17 cellular contexts compared by ENCODE assay signal in the genomic region with DNA sequence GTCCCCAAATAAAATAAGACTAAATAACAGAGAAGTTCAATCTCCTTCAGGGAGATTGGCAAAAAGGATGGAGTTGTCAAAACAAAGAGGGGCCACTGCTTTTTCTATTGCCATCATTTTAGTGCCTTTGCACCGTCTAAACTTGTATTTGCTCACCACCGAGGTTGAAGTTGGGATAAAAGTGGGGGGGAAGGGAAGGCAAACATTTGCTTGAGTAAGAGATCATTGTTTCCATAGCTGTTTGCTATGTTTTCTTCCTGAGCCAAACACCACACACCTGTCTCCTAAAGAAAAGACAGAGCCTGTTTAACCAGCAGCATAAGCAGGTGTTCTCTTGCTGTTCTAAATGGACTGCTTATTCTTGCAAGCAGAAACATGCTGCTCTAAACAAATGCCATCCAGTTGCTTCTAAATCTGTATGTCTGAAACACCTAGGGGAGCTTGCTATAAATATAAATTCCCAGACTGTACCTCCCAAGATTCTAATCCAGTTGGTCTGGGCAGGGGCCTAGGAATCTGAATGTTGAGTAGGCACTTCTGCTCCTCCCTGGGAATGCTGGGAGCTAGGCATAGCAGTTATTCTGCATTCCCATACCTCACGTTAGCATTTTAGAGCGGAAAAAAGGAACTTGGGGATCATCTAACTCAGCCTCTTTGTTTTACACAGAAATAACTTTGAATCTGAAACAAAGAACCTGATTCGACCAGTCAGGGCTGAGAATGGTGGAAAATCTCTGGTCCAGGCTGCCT.
A peak's percentile ranks its signal among the peaks of the same experiment; 100 is the strongest.
DNase-seq lines count a peak whose midpoint lies in the region; ATAC-seq and TF ChIP-seq lines count a peak whose summit lies in the region.
"Had no signal": no experiment of that assay in that cellular context is flagged by ENCODE, and none has a peak within 500 bp of the region (broad histone marks: within the 10 kb centered on the region; RNA-seq: fewer than 3 reads in every experiment).

No MANE protein-coding gene starts in this region.

- intact Hi-C loops in CD4-positive, alpha-beta memory T cell (cut with micrococcal nuclease) = no loop called here

- H3K36me3 ChIP-seq in CD4-positive, alpha-beta memory T cell (ENCODE audit: insufficient read depth, low read length) = no peaks in the 10 kb centered on the region
- H3K36me3 ChIP-seq: BE2C had no signal

- H3K4me3 ChIP-seq in CD4-positive, alpha-beta memory T cell (ENCODE audit: low read length in 2 of 2) = no peak overlapping the region
- H3K4me3 ChIP-seq: SK-N-MC had no signal

- no peak overlapping the region for H3K4ac ChIP-seq in H9 (ENCODE audit: low read depth, low read length)

- H3K4me3 Mint-ChIP-seq in H9 (no peak overlapping the region), WTC11 (no peak overlapping the region), nephron (no peak overlapping the region)
- H3K4me3 Mint-ChIP-seq in CD4-positive, alpha-beta memory T cell = no peak overlapping the region
- H3K4me3 Mint-ChIP-seq: activated naive CD8-positive, alpha-beta T cell treated with anti-CD3 and anti-CD28 coated beads, Interleukin-2, amount 50 U/mL, for 24 hours; mesothelial cell of epicardium had no signal

- WGBS in H9 (ENCODE audit: extremely low coverage, insufficient read length, low lambda C conversion rate) = no CpG with 5 or more reads among the region's 5 CpGs

- H3K9me3 ChIP-seq in H9 (ENCODE audit: control insufficient read depth, low read depth, low read length) = no peaks in the 10 kb centered on the region
- H3K9me3 ChIP-seq in CD4-positive, alpha-beta memory T cell (ENCODE audit: control insufficient read depth in 1 of 2, low read length in 2 of 2) = no peaks in the 10 kb centered on the region
- H3K9me3 ChIP-seq: BE2C had no signal

- H3K23me2 ChIP-seq in H9 (ENCODE audit: insufficient read length, low read depth, low read length, poor library complexity, severe bottlenecking) = no peaks in the 10 kb centered on the region

- peak; percentile 17 for DNase-seq in H9
- DNase-seq in NCI-H2081 treated with DMSO at 0.1 percent for 48 hours (lab: John Stamatoyannopoulos, UW) = peak; percentile 97
- no peak for DNase-seq in WTC11 (ENCODE audit: low spot score)
- no peak for DNase-seq in DMS 273 (lab: John Stamatoyannopoulos, UW; ENCODE audit: unreplicated experiment)
- DNase-seq in CD4-positive, alpha-beta memory T cell = no peak
- DNase-seq in LoVo (ENCODE audit: low spot score) = no peak
- DNase-seq in stimulated activated CD4-positive, alpha-beta T cell treated with anti-CD3 and anti-CD28 coated beads, Interleukin-2, amount 100 ng/mL, for 24 hours = no peak
- DNase-seq: activated CD4-positive, CD25-positive, alpha-beta regulatory T cell; activated naive CD8-positive, alpha-beta T cell treated with anti-CD3 and anti-CD28 coated beads, Interleukin-2, amount 50 U/mL, for 24 hours; activated T-cell treated with anti-CD3 and anti-CD28 coated beads for 4 hours; BE2C; NCI-H524 treated with DMSO at 0.1 percent for 48 hours; retina; stimulated activated naive CD4-positive, alpha-beta T cell treated with Interleukin-2 at 50 U/mL for 16 hours had no signal

- H3K27me3 ChIP-seq in H9 (ENCODE audit: insufficient read depth, low read length) = no peaks in the 10 kb centered on the region
- H3K27me3 ChIP-seq in CD4-positive, alpha-beta memory T cell (ENCODE audit: insufficient read depth, low read length) = no peaks in the 10 kb centered on the region
- H3K27me3 ChIP-seq: BE2C had no signal

- no peak overlapping the region for H3K9ac ChIP-seq in H9 (ENCODE audit: extremely low read depth, insufficient read length, low read length)

- peaks cover 4% of the 10 kb centered on the region; the same call in 1 of the 2 replicates for H3K27me3 Mint-ChIP-seq in H9 (ENCODE audit: low read depth)
- peaks cover 16% of the 10 kb centered on the region for H3K27me3 Mint-ChIP-seq in WTC11 (ENCODE audit: low read depth)
- H3K27me3 Mint-ChIP-seq in nephron (ENCODE audit: low read depth) = peaks cover 4% of the 10 kb centered on the region
- H3K27me3 Mint-ChIP-seq in CD4-positive, alpha-beta memory T cell = peaks cover 0 to 5% of the 10 kb centered on the region in 2 donors
- H3K27me3 Mint-ChIP-seq: activated naive CD8-positive, alpha-beta T cell treated with anti-CD3 and anti-CD28 coated beads, Interleukin-2, amount 50 U/mL, for 24 hours had no signal

- H3K56ac ChIP-seq in H9 (ENCODE audit: insufficient read length, low read depth, low read length) = no peak overlapping the region

- H3K14ac ChIP-seq in H9 (ENCODE audit: insufficient read depth, low read length) = no peak overlapping the region

- no peaks in the 10 kb centered on the region for H3K79me2 ChIP-seq in H9 (ENCODE audit: insufficient read depth, low read length)

- H4K5ac ChIP-seq in H9 (ENCODE audit: insufficient read length, low read depth, low read length) = no peak overlapping the region

- H2BK20ac ChIP-seq in H9 (ENCODE audit: low read depth, low read length, poor library complexity, severe bottlenecking) = no peak overlapping the region

- POLR2A ChIA-PET in WTC11 (lab: Charles Lee) = no interaction called here
- POLR2A ChIA-PET in CD4-positive, alpha-beta memory T cell (lab: Charles Lee; ENCODE audit: partially characterized antibody) = no interaction called here

- no peak overlapping the region for H2BK15ac ChIP-seq in H9 (ENCODE audit: low read depth, low read length)

- H2AFZ ChIP-seq in H9 (ENCODE audit: low read length) = no peak overlapping the region

- H3T11ph ChIP-seq in H9 (ENCODE audit: low read length) = no peak overlapping the region

- peaks cover 40 to 43% of the 10 kb centered on the region in 2 experiments for H3K4me1 Mint-ChIP-seq in H9
- H3K4me1 Mint-ChIP-seq in WTC11 = peaks cover 38% of the 10 kb centered on the region
- H3K4me1 Mint-ChIP-seq in nephron = peaks cover 28% of the 10 kb centered on the region
- H3K4me1 Mint-ChIP-seq in CD4-positive, alpha-beta memory T cell = no peaks in the 10 kb centered on the region
- H3K4me1 Mint-ChIP-seq: activated naive CD8-positive, alpha-beta T cell treated with anti-CD3 and anti-CD28 coated beads, Interleukin-2, amount 50 U/mL, for 24 hours had no signal

- H4K91ac ChIP-seq in H9 (ENCODE audit: insufficient read length, low read depth, low read length) = no peak overlapping the region

- H3K27ac Mint-ChIP-seq in H9 (peak overlapping the region; percentile 76 to 91 (median 83); a peak in 6 of 7 replicates), WTC11 (peak overlapping the region; percentile 84), nephron (peak overlapping the region; percentile 24 to 67 (median 32))
- H3K27ac Mint-ChIP-seq in CD4-positive, alpha-beta memory T cell = no peak overlapping the region
- H3K27ac Mint-ChIP-seq: activated naive CD8-positive, alpha-beta T cell treated with anti-CD3 and anti-CD28 coated beads, Interleukin-2, amount 50 U/mL, for 24 hours; mesothelial cell of epicardium had no signal

- H4K8ac ChIP-seq in H9 (replicated peaks; ENCODE audit: insufficient read length, low read depth, low read length) = no peak overlapping the region

- H2BK120ac ChIP-seq in H9 (ENCODE audit: low read depth, low read length, poor library complexity, severe bottlenecking) = peak overlapping the region; percentile 24

- CTCF ChIA-PET in WTC11 (lab: Charles Lee) = interaction anchor here (0.8 kb wide), 1 partner anchor 131 kb away, joined by 3 read pairs; no protein-coding TSS in a partner anchor
- CTCF ChIA-PET in CD4-positive, alpha-beta memory T cell (lab: Charles Lee; ENCODE audit: partially characterized antibody) = no interaction called here

- no peaks in the 10 kb centered on the region for H3K79me1 ChIP-seq in H9 (ENCODE audit: insufficient read depth, low read depth, low read length, poor library complexity, severe bottlenecking)

- peak overlapping the region; percentile 61 for H3K27ac ChIP-seq in H9 (ENCODE audit: insufficient read length, low read depth, low read length)
- no peak overlapping the region for H3K27ac ChIP-seq in CD4-positive, alpha-beta memory T cell (ENCODE audit: low read depth, low read length)
- H3K27ac ChIP-seq: SK-N-MC had no signal

- H2BK5ac ChIP-seq in H9 (ENCODE audit: insufficient read length, low read length) = no peak overlapping the region

- no peak overlapping the region for H2BK12ac ChIP-seq in H9 (ENCODE audit: insufficient read length, low read depth, low read length)

- no peak overlapping the region for H3K18ac ChIP-seq in H9 (ENCODE audit: insufficient read length, low read depth, low read length)

- H3K23ac ChIP-seq in H9 (ENCODE audit: insufficient read length, low read depth, low read length) = no peak overlapping the region

- peak; percentile 52 for ATAC-seq in WTC11
- ATAC-seq: activated naive CD8-positive, alpha-beta T cell treated with anti-CD3 and anti-CD28 coated beads, Interleukin-2, amount 50 U/mL, for 24 hours had no signal

- no peak overlapping the region for H2AK5ac ChIP-seq in H9 (ENCODE audit: insufficient read length, low read length)

- H3K4me1 ChIP-seq in H9 (ENCODE audit: insufficient read depth, low read length) = peaks cover 12% of the 10 kb centered on the region
- H3K4me1 ChIP-seq in CD4-positive, alpha-beta memory T cell (ENCODE audit: insufficient read depth, low read length) = no peaks in the 10 kb centered on the region
- H3K4me1 ChIP-seq: BE2C had no signal

- H4K20me1 ChIP-seq in H9 (ENCODE audit: control insufficient read depth, insufficient read depth, insufficient read length) = no peaks in the 10 kb centered on the region

- no peak overlapping the region for H3K4me2 ChIP-seq in H9 (ENCODE audit: insufficient read depth, insufficient read length, low read length)

- H3K9me3 Mint-ChIP-seq in H9 = peaks cover 13 to 24% of the 10 kb centered on the region in 2 experiments; a peak in 4 of 5 replicates
- peaks cover 32% of the 10 kb centered on the region for H3K9me3 Mint-ChIP-seq in WTC11
- H3K9me3 Mint-ChIP-seq in nephron = peaks cover 10% of the 10 kb centered on the region
- no peaks in the 10 kb centered on the region for H3K9me3 Mint-ChIP-seq in CD4-positive, alpha-beta memory T cell
- H3K9me3 Mint-ChIP-seq: activated naive CD8-positive, alpha-beta T cell treated with anti-CD3 and anti-CD28 coated beads, Interleukin-2, amount 50 U/mL, for 24 hours had no signal

- peaks cover 5 to 33% (median 7%) of the 10 kb centered on the region in 3 experiments for H3K36me3 Mint-ChIP-seq in H9 (ENCODE audit: insufficient read depth in 1 of 3, low read depth in 3 of 3)
- peaks cover 22% of the 10 kb centered on the region for H3K36me3 Mint-ChIP-seq in WTC11
- H3K36me3 Mint-ChIP-seq in nephron (ENCODE audit: low read depth) = no peaks in the 10 kb centered on the region
- no peaks in the 10 kb centered on the region for H3K36me3 Mint-ChIP-seq in CD4-positive, alpha-beta memory T cell

- TF ChIP-seq CTCF in H9 (conservative IDR thresholded peaks at IDR 0.05) (no peak), WTC11 (IDR thresholded peaks at IDR 0.05) (no peak), nephron (IDR thresholded peaks at IDR 0.05; ENCODE audit: unreplicated experiment in 3 of 3) (no peak)

TF ChIP-seq in WTC11, 78 proteins besides CTCF, POLR2A, EP300 and RAD21 (continues in another document):
- no peak for TF ChIP-seq TEAD4 (CRISPR knock-in tag; IDR thresholded peaks at IDR 0.05)
- TF ChIP-seq NFE2L1 (CRISPR knock-in tag; IDR thresholded peaks at IDR 0.05) = no peak
- TF ChIP-seq ZNF317 (CRISPR knock-in tag; IDR thresholded peaks at IDR 0.05; ENCODE audit: borderline replicate concordance, low read depth) = no peak
- TF ChIP-seq TEAD1 (CRISPR knock-in tag; IDR thresholded peaks at IDR 0.05) = no peak
- 0 out of 2 replicates have a peak, but pooled peaks have one; percentile 26 for TF ChIP-seq ETV6 (CRISPR knock-in tag; IDR thresholded peaks at IDR 0.05)

Comparison
In these comparisons a context has a peak if more than half of its experiments do, and no peak if none do; other contexts are left out.
1. DNase-seq: peak in H9 (single experiment) and NCI-H2081 treated with DMSO at 0.1 percent for 48 hours (single experiment); none in WTC11 (single experiment), DMS 273 (single experiment), CD4-positive, alpha-beta memory T cell (0 of 5), LoVo (single experiment) and stimulated activated CD4-positive, alpha-beta T cell treated with anti-CD3 and anti-CD28 coated beads, Interleukin-2, amount 100 ng/mL, for 24 hours (0 of 2).
2. H3K27ac Mint-ChIP-seq: peak in H9 (3 of 3), WTC11 (single experiment) and nephron (3 of 3); none in CD4-positive, alpha-beta memory T cell (0 of 7).